ENCODE assay signal across 3 cellular contexts in genomic region chr11:122007611-122008071, GRCh38.
A peak's percentile ranks its signal among the peaks of the same experiment; 100 is the strongest.
TF ChIP-seq lines count a peak whose summit lies in the region.

No MANE protein-coding gene starts in this region.

TF ChIP-seq in liver, 16 proteins besides CTCF, POLR2A, EP300 and RAD21:
- TF ChIP-seq YY1 (IDR thresholded peaks at IDR 0.05) (peak; percentile 69), FOXA2 (IDR thresholded peaks at IDR 0.05) (no peak), SP1 (IDR thresholded peaks at IDR 0.05) (no peak)

TF ChIP-seq in HepG2, 621 proteins besides CTCF, POLR2A, EP300 and RAD21:
- TF ChIP-seq CENPT (CRISPR knock-in tag; IDR thresholded peaks at IDR 0.05; ENCODE audit: low read depth) (no peak), GRHL1 (CRISPR knock-in tag; conservative IDR thresholded peaks at IDR 0.05) (no peak), ZNF563 (CRISPR knock-in tag; IDR thresholded peaks at IDR 0.05) (no peak), POGZ (CRISPR knock-in tag; IDR thresholded peaks at IDR 0.05) (no peak), HOXA3 (CRISPR knock-in tag; IDR thresholded peaks at IDR 0.05) (no peak), ARHGAP35 (CRISPR knock-in tag; IDR thresholded peaks at IDR 0.05; ENCODE audit: borderline replicate concordance) (no peak), ETV6 (CRISPR knock-in tag; conservative IDR thresholded peaks at IDR 0.05) (no peak), MAZ (IDR thresholded peaks at IDR 0.05; ENCODE audit: borderline replicate concordance, low read depth, low read length) (no peak), MAZ (CRISPR knock-in tag; IDR thresholded peaks at IDR 0.05; ENCODE audit: low read depth) (no peak)

TF ChIP-seq in H1, 55 proteins besides CTCF, POLR2A, EP300 and RAD21:
- no peak for TF ChIP-seq CBX5 (IDR thresholded peaks at IDR 0.05; ENCODE audit: low read depth, low read length)
- no peak for TF ChIP-seq KDM1A (IDR thresholded peaks at IDR 0.05; ENCODE audit: borderline replicate concordance, low read length)
- TF ChIP-seq BCL11A (IDR thresholded peaks at IDR 0.05; ENCODE audit: low read depth in 2 of 2, low read length in 2 of 2): no peak
- TF ChIP-seq ATF3 (IDR thresholded peaks at IDR 0.05; ENCODE audit: insufficient read depth, low read depth, low read length): no peak
- no peak for TF ChIP-seq CBX8 (IDR thresholded peaks at IDR 0.05; ENCODE audit: borderline replicate concordance, low read depth, low read length)
- no peak for TF ChIP-seq SP4 (IDR thresholded peaks at IDR 0.05; ENCODE audit: low read length)
- TF ChIP-seq TCF12 (IDR thresholded peaks at IDR 0.05; ENCODE audit: low read depth, low read length): no peak
- no peak for TF ChIP-seq PHF8 (conservative IDR thresholded peaks at IDR 0.05; ENCODE audit: low read depth, low read length)
- TF ChIP-seq TAF1 (IDR thresholded peaks at IDR 0.05; ENCODE audit: low read depth, low read length): no peak
- no peak for TF ChIP-seq FOSL1 (IDR thresholded peaks at IDR 0.05; ENCODE audit: insufficient read depth, low read depth, low read length)
- no peak for TF ChIP-seq ATF2 (IDR thresholded peaks at IDR 0.05; ENCODE audit: low read length)
- no peak for TF ChIP-seq EZH2 (IDR thresholded peaks at IDR 0.05; ENCODE audit: low read depth, low read length, severe bottlenecking)
- TF ChIP-seq BACH1 (IDR thresholded peaks at IDR 0.05; ENCODE audit: low read length): no peak
- TF ChIP-seq CHD1 (IDR thresholded peaks at IDR 0.05; ENCODE audit: low read depth, low read length): no peak
- TF ChIP-seq SAP30 (IDR thresholded peaks at IDR 0.05; ENCODE audit: insufficient read depth, insufficient replicate concordance, low read length): no peak
